ENCODE assay signal across 20 cellular contexts in the genomic region with DNA sequence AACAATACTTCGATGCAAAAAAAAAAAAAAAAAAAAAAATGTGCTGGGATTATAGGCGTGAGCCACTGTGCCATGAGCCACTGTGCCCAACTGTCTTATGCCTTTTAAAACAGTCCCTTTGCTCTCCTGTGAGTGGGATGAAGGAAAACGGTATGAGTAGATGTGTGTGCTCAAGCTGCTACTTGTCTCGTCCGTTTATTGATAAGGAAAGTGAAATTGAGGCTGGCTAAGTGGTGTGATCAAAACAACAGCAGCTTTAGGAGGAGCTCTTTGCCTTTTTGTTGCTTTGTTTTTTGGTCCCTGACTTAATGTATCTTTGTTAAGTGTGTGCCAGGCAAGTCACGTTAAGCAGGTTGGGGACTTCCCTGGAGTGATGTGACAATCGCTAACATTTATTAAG.
"Had no signal": no experiment of that assay in that cellular context is flagged by ENCODE, and none has a peak within 500 bp of the region (broad histone marks: within the 10 kb centered on the region; RNA-seq: fewer than 3 reads in every experiment).

No MANE protein-coding gene starts in this region.

- H3K4me2 ChIP-seq: smooth muscle cell had no signal

- H3K9me3 ChIP-seq: lower lobe of right lung, neutrophil, pancreas, right lobe of liver, testis had no signal

- H3K27ac Mint-ChIP-seq: activated CD4-positive, alpha-beta T cell treated with anti-CD3 and anti-CD28 coated beads, Interleukin-2, amount 10 ng/mL, durations not matched to agents 24 days and 14 days; activated naive CD8-positive, alpha-beta T cell treated with anti-CD3 and anti-CD28 coated beads for 36 hours; activated T-helper 17 cell treated with anti-CD3 and anti-CD28 coated beads, Interleukin-2, amount 50 U/mL, for 72 hours; stimulated activated memory B cell treated with anti-CD40 and anti-IgM and Interleukin-4, amounts not matched to agents 10 μg/mL and 1 μg/mL and 100 μg/mL, for 72 hours; type B pancreatic cell had no signal

- H3K4me3 Mint-ChIP-seq: activated CD4-positive, alpha-beta T cell treated with anti-CD3 and anti-CD28 coated beads, Interleukin-2, amount 10 ng/mL, durations not matched to agents 24 days and 14 days; activated naive CD8-positive, alpha-beta T cell treated with anti-CD3 and anti-CD28 coated beads for 36 hours; activated T-helper 17 cell treated with anti-CD3 and anti-CD28 coated beads, Interleukin-2, amount 50 U/mL, for 72 hours; stimulated activated memory B cell treated with anti-CD40 and anti-IgM and Interleukin-4, amounts not matched to agents 10 μg/mL and 1 μg/mL and 100 μg/mL, for 72 hours; type B pancreatic cell had no signal

- H3K36me3 ChIP-seq: cardiac muscle cell, lower lobe of right lung, neutrophil, pancreas, right lobe of liver had no signal

- H3K4me3 ChIP-seq: cardiac muscle cell, lower lobe of right lung, pancreas, right lobe of liver, smooth muscle cell, testis had no signal

- DNase-seq: activated CD4-positive, alpha-beta T cell treated with anti-CD3 and anti-CD28 coated beads, Interleukin-2, amount 10 ng/mL, durations not matched to agents 24 days and 14 days; activated CD4-positive, CD25-positive, alpha-beta regulatory T cell; activated naive CD4-positive, alpha-beta T cell; activated naive CD8-positive, alpha-beta T cell treated with anti-CD3 and anti-CD28 coated beads for 36 hours; dorsolateral prefrontal cortex; islet precursor cell; left colon; lower lobe of right lung; naive thymus-derived CD8-positive, alpha-beta T cell; pancreas; right lobe of liver; stimulated activated CD4-positive, alpha-beta T cell treated with anti-CD3 and anti-CD28 coated beads, Interleukin-4, amount 100 ng/mL, for 24 hours; T1000; testis had no signal

- H3K27me3 Mint-ChIP-seq: activated CD4-positive, alpha-beta T cell treated with anti-CD3 and anti-CD28 coated beads, Interleukin-2, amount 10 ng/mL, durations not matched to agents 24 days and 14 days; activated naive CD8-positive, alpha-beta T cell treated with anti-CD3 and anti-CD28 coated beads for 36 hours; activated T-helper 17 cell treated with anti-CD3 and anti-CD28 coated beads, Interleukin-2, amount 50 U/mL, for 72 hours; stimulated activated memory B cell treated with anti-CD40 and anti-IgM and Interleukin-4, amounts not matched to agents 10 μg/mL and 1 μg/mL and 100 μg/mL, for 72 hours had no signal

- H3K4me1 ChIP-seq: lower lobe of right lung, pancreas, right lobe of liver, testis had no signal

- H3K36me3 Mint-ChIP-seq: activated naive CD8-positive, alpha-beta T cell treated with anti-CD3 and anti-CD28 coated beads for 36 hours; naive thymus-derived CD8-positive, alpha-beta T cell; stimulated activated memory B cell treated with anti-CD40 and anti-IgM and Interleukin-4, amounts not matched to agents 10 μg/mL and 1 μg/mL and 100 μg/mL, for 72 hours had no signal

- H3K27ac ChIP-seq: cardiac muscle cell, dorsolateral prefrontal cortex, lower lobe of right lung, neutrophil, right lobe of liver, testis had no signal

- ATAC-seq: activated T-helper 17 cell treated with anti-CD3 and anti-CD28 coated beads, Interleukin-2, amount 50 U/mL, for 72 hours; left colon; lower lobe of right lung; naive thymus-derived CD8-positive, alpha-beta T cell; stimulated activated memory B cell treated with anti-CD40 and anti-IgM and Interleukin-4, amounts not matched to agents 10 μg/mL and 1 μg/mL and 100 μg/mL, for 72 hours had no signal

- H3K4me1 Mint-ChIP-seq: activated CD4-positive, alpha-beta T cell treated with anti-CD3 and anti-CD28 coated beads, Interleukin-2, amount 10 ng/mL, durations not matched to agents 24 days and 14 days; activated naive CD8-positive, alpha-beta T cell treated with anti-CD3 and anti-CD28 coated beads for 36 hours; activated T-helper 17 cell treated with anti-CD3 and anti-CD28 coated beads, Interleukin-2, amount 50 U/mL, for 72 hours; stimulated activated memory B cell treated with anti-CD40 and anti-IgM and Interleukin-4, amounts not matched to agents 10 μg/mL and 1 μg/mL and 100 μg/mL, for 72 hours had no signal

- H3K9me3 Mint-ChIP-seq: activated CD4-positive, alpha-beta T cell treated with anti-CD3 and anti-CD28 coated beads, Interleukin-2, amount 10 ng/mL, durations not matched to agents 24 days and 14 days; activated naive CD8-positive, alpha-beta T cell treated with anti-CD3 and anti-CD28 coated beads for 36 hours; type B pancreatic cell had no signal
